ENCODE assay signal across 1 cellular context in the genomic region with DNA sequence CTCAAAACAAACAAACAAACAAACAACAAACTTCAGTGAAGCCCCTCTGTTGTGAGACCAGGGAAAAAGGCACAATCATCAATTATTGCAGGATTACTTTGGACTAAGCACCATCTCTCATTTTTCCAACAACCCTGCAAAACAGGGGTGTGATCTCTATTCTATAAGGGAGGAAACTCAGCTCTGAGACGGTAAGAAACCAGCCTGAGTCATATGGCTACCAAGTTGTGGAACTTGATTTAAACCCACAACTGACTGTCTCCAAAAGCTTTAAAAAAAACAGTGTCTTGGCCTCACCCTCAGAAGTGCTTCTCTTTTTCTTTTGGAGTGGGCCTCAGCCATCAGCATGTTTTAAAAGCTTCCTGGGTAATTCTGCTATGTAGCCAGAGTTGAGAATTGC.
TF ChIP-seq lines count a peak whose summit lies in the region.

No MANE protein-coding gene starts in this region.

TF ChIP-seq in GM12878, 131 proteins besides CTCF, POLR2A, EP300 and RAD21 (continued from another document and continues in another):
- no peak for TF ChIP-seq IRF3 (IDR thresholded peaks at IDR 0.05)
- TF ChIP-seq HCFC1 (IDR thresholded peaks at IDR 0.05; ENCODE audit: low read length), result no peak
- TF ChIP-seq POLR2AphosphoS2 (IDR thresholded peaks at IDR 0.05; ENCODE audit: low read depth, low read length), result no peak
- TF ChIP-seq TAF1 (IDR thresholded peaks at IDR 0.05; ENCODE audit: borderline replicate concordance, low read depth, low read length), result no peak
- TF ChIP-seq MEF2A (IDR thresholded peaks at IDR 0.05; ENCODE audit: insufficient read depth, low read depth, low read length), result 0 out of 2 replicates have a peak, but pooled peaks have one; percentile 48
- TF ChIP-seq SUPT20H (IDR thresholded peaks at IDR 0.05; ENCODE audit: borderline replicate concordance, control insufficient read depth, low read depth, low read length), result no peak
- TF ChIP-seq HDAC2 (IDR thresholded peaks at IDR 0.05), result no peak
- TF ChIP-seq PAX5 (IDR thresholded peaks at IDR 0.05; ENCODE audit: borderline replicate concordance, low read depth, low read length), result 0 out of 2 replicates have a peak, but pooled peaks have one; percentile 35
- TF ChIP-seq SP1 (IDR thresholded peaks at IDR 0.05; ENCODE audit: low read depth, low read length), result no peak
- TF ChIP-seq SMAD5 (IDR thresholded peaks at IDR 0.05; ENCODE audit: low read depth), result no peak
- peak; percentile 54; the same call in 1 of the 2 replicates for TF ChIP-seq CBX5 (IDR thresholded peaks at IDR 0.05; ENCODE audit: low read depth)
- TF ChIP-seq, protein P1, sequence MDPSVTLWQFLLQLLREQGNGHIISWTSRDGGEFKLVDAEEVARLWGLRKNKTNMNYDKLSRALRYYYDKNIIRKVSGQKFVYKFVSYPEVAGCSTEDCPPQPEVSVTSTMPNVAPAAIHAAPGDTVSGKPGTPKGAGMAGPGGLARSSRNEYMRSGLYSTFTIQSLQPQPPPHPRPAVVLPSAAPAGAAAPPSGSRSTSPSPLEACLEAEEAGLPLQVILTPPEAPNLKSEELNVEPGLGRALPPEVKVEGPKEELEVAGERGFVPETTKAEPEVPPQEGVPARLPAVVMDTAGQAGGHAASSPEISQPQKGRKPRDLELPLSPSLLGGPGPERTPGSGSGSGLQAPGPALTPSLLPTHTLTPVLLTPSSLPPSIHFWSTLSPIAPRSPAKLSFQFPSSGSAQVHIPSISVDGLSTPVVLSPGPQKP (IDR thresholded peaks at IDR 0.05; ENCODE audit: low read depth, low read length), result no peak
- TF ChIP-seq, protein P2, sequence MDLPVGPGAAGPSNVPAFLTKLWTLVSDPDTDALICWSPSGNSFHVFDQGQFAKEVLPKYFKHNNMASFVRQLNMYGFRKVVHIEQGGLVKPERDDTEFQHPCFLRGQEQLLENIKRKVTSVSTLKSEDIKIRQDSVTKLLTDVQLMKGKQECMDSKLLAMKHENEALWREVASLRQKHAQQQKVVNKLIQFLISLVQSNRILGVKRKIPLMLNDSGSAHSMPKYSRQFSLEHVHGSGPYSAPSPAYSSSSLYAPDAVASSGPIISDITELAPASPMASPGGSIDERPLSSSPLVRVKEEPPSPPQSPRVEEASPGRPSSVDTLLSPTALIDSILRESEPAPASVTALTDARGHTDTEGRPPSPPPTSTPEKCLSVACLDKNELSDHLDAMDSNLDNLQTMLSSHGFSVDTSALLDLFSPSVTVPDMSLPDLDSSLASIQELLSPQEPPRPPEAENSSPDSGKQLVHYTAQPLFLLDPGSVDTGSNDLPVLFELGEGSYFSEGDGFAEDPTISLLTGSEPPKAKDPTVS (IDR thresholded peaks at IDR 0.05; ENCODE audit: low read depth, low read length), result no peak
- no peak for TF ChIP-seq SMC3 (IDR thresholded peaks at IDR 0.05; ENCODE audit: borderline replicate concordance, low read length)
- TF ChIP-seq BRCA1 (IDR thresholded peaks at IDR 0.05; ENCODE audit: low read depth, low read length), result no peak
- no peak for TF ChIP-seq HDGF (IDR thresholded peaks at IDR 0.05)
- peak; percentile 91 for TF ChIP-seq ZNF384 (IDR thresholded peaks at IDR 0.05; ENCODE audit: borderline replicate concordance, low read depth, low read length)
- TF ChIP-seq, protein P3, sequence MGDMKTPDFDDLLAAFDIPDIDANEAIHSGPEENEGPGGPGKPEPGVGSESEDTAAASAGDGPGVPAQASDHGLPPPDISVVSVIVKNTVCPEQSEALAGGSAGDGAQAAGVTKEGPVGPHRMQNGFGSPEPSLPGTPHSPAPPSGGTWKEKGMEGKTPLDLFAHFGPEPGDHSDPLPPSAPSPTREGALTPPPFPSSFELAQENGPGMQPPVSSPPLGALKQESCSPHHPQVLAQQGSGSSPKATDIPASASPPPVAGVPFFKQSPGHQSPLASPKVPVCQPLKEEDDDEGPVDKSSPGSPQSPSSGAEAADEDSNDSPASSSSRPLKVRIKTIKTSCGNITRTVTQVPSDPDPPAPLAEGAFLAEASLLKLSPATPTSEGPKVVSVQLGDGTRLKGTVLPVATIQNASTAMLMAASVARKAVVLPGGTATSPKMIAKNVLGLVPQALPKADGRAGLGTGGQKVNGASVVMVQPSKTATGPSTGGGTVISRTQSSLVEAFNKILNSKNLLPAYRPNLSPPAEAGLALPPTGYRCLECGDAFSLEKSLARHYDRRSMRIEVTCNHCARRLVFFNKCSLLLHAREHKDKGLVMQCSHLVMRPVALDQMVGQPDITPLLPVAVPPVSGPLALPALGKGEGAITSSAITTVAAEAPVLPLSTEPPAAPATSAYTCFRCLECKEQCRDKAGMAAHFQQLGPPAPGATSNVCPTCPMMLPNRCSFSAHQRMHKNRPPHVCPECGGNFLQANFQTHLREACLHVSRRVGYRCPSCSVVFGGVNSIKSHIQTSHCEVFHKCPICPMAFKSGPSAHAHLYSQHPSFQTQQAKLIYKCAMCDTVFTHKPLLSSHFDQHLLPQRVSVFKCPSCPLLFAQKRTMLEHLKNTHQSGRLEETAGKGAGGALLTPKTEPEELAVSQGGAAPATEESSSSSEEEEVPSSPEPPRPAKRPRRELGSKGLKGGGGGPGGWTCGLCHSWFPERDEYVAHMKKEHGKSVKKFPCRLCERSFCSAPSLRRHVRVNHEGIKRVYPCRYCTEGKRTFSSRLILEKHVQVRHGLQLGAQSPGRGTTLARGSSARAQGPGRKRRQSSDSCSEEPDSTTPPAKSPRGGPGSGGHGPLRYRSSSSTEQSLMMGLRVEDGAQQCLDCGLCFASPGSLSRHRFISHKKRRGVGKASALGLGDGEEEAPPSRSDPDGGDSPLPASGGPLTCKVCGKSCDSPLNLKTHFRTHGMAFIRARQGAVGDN (IDR thresholded peaks at IDR 0.05), result peak; percentile 44
- TF ChIP-seq SMAD1 (IDR thresholded peaks at IDR 0.05; ENCODE audit: low read depth, partially characterized antibody), result no peak
- TF ChIP-seq STAT1 (conservative IDR thresholded peaks at IDR 0.05), result no peak
- TF ChIP-seq, protein P4, sequence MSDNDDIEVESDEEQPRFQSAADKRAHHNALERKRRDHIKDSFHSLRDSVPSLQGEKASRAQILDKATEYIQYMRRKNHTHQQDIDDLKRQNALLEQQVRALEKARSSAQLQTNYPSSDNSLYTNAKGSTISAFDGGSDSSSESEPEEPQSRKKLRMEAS (IDR thresholded peaks at IDR 0.05; ENCODE audit: low read depth, low read length), result no peak
- TF ChIP-seq, protein P5, sequence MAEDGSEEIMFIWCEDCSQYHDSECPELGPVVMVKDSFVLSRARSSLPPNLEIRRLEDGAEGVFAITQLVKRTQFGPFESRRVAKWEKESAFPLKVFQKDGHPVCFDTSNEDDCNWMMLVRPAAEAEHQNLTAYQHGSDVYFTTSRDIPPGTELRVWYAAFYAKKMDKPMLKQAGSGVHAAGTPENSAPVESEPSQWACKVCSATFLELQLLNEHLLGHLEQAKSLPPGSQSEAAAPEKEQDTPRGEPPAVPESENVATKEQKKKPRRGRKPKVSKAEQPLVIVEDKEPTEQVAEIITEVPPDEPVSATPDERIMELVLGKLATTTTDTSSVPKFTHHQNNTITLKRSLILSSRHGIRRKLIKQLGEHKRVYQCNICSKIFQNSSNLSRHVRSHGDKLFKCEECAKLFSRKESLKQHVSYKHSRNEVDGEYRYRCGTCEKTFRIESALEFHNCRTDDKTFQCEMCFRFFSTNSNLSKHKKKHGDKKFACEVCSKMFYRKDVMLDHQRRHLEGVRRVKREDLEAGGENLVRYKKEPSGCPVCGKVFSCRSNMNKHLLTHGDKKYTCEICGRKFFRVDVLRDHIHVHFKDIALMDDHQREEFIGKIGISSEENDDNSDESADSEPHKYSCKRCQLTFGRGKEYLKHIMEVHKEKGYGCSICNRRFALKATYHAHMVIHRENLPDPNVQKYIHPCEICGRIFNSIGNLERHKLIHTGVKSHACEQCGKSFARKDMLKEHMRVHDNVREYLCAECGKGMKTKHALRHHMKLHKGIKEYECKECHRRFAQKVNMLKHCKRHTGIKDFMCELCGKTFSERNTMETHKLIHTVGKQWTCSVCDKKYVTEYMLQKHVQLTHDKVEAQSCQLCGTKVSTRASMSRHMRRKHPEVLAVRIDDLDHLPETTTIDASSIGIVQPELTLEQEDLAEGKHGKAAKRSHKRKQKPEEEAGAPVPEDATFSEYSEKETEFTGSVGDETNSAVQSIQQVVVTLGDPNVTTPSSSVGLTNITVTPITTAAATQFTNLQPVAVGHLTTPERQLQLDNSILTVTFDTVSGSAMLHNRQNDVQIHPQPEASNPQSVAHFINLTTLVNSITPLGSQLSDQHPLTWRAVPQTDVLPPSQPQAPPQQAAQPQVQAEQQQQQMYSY (CRISPR knock-in tag; IDR thresholded peaks at IDR 0.05), result no peak
- TF ChIP-seq USF1 (IDR thresholded peaks at IDR 0.05; ENCODE audit: borderline replicate concordance, extremely low read length, insufficient read depth, low read depth, low read length), result no peak
- TF ChIP-seq RFX5 (IDR thresholded peaks at IDR 0.05; ENCODE audit: low read depth, low read length), result no peak
- 0 out of 2 replicates have a peak, but pooled peaks have one; percentile 23 for TF ChIP-seq CBFB (IDR thresholded peaks at IDR 0.05; ENCODE audit: low read depth)
- no peak for TF ChIP-seq MXI1 (IDR thresholded peaks at IDR 0.05; ENCODE audit: low read depth, low read length)
- no peak for TF ChIP-seq ESRRA (IDR thresholded peaks at IDR 0.05; ENCODE audit: low read length)
- TF ChIP-seq CREB1 (IDR thresholded peaks at IDR 0.05; ENCODE audit: low read depth), result no peak
- TF ChIP-seq, protein P6, sequence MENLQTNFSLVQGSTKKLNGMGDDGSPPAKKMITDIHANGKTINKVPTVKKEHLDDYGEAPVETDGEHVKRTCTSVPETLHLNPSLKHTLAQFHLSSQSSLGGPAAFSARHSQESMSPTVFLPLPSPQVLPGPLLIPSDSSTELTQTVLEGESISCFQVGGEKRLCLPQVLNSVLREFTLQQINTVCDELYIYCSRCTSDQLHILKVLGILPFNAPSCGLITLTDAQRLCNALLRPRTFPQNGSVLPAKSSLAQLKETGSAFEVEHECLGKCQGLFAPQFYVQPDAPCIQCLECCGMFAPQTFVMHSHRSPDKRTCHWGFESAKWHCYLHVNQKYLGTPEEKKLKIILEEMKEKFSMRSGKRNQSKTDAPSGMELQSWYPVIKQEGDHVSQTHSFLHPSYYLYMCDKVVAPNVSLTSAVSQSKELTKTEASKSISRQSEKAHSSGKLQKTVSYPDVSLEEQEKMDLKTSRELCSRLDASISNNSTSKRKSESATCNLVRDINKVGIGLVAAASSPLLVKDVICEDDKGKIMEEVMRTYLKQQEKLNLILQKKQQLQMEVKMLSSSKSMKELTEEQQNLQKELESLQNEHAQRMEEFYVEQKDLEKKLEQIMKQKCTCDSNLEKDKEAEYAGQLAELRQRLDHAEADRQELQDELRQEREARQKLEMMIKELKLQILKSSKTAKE (IDR thresholded peaks at IDR 0.05; ENCODE audit: low read depth, poor library complexity, severe bottlenecking), result peak; percentile 76
- no peak for TF ChIP-seq LARP7 (IDR thresholded peaks at IDR 0.05)
- no peak for TF ChIP-seq BMI1 (IDR thresholded peaks at IDR 0.05; ENCODE audit: borderline replicate concordance)
- peak; percentile 60; the same call in 1 of the 2 replicates for TF ChIP-seq MLLT1 (IDR thresholded peaks at IDR 0.05)
- TF ChIP-seq ZNF622 (IDR thresholded peaks at IDR 0.05), result no peak
- TF ChIP-seq FOS (IDR thresholded peaks at IDR 0.05; ENCODE audit: borderline replicate concordance, extremely low read depth, insufficient read length), result no peak
- TF ChIP-seq RELA (IDR thresholded peaks at IDR 0.05; ENCODE audit: borderline replicate concordance, partially characterized antibody), result no peak
- TF ChIP-seq TCF3 (IDR thresholded peaks at IDR 0.05; ENCODE audit: borderline replicate concordance, insufficient read depth, low read depth, low read length), result no peak
- TF ChIP-seq MTA3 (IDR thresholded peaks at IDR 0.05; ENCODE audit: borderline replicate concordance, low read length), result no peak
- TF ChIP-seq KAT2A (conservative IDR thresholded peaks at IDR 0.05; ENCODE audit: control insufficient read depth, low read depth, low read length), result no peak
- TF ChIP-seq RUNX3 (IDR thresholded peaks at IDR 0.05; ENCODE audit: low read length), result peak; percentile 93
- TF ChIP-seq PKNOX1 (IDR thresholded peaks at IDR 0.05), result no peak
- TF ChIP-seq ZNF24 (IDR thresholded peaks at IDR 0.05), result no peak
- 0 out of 2 replicates have a peak, but pooled peaks have one; percentile 30 for TF ChIP-seq BCL11A (IDR thresholded peaks at IDR 0.05; ENCODE audit: low read depth, low read length)
- no peak for TF ChIP-seq ZNF217 (IDR thresholded peaks at IDR 0.05)
